15 cellular contexts compared by ENCODE assay signal in the genomic region with DNA sequence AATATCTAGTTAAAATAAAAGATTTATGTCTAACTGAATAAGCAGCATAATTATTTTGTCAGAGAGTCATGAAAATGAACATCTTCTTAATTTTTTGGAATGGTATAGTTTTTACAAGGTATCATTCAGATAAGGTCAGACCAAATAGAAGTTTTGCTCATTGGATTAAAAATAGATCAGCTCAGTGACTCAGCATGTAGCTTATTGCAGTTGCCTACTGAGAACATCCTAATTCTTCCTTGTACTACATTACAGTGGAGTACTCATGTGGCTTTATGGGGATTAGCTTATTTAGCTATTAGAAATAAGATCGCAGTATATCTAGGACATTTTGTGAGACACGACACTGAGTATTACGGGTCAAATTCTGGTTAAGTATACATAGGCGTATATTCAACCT. TPM values are rescaled to one million over a fixed set of nuclear protein-coding genes. Genes with fewer than 3 reads are reported as not detected.
DNase-seq lines count a peak whose midpoint lies in the region; ATAC-seq and TF ChIP-seq lines count a peak whose summit lies in the region.
"Had no signal": no experiment of that assay in that cellular context is flagged by ENCODE, and none has a peak within 500 bp of the region (broad histone marks: within the 10 kb centered on the region; RNA-seq: fewer than 3 reads in every experiment).

No MANE protein-coding gene starts in this region.

- DNase-seq in GM23338 (ENCODE audit: low spot score) = no peak
- peak; percentile 59 for DNase-seq in NCI-H460 (ENCODE audit: extremely low read depth, low read depth)
- peak; percentile 32 for DNase-seq in epithelial cell of esophagus (ENCODE audit: low read depth)
- peak; percentile 38 for DNase-seq in renal cortical epithelial cell (ENCODE audit: low read depth)
- DNase-seq in activated CD8-positive, alpha-beta memory T cell treated with anti-CD3 and anti-CD28 coated beads for 24 hours = no peak
- no peak for DNase-seq in osteocyte (ENCODE audit: extremely low spot score, unreplicated experiment)
- DNase-seq in NCI-H1105 (lab: John Stamatoyannopoulos, UW) = no peak
- DNase-seq: activated T-cell treated with anti-CD3 and anti-CD28 coated beads, Interleukin-2, amount 50 U/mL, for 48 hours; DND-41; Karpas-422; NCI-H69; retina; T-helper 9 cell; trophoblast cell had no signal

- H2AFZ ChIP-seq in GM23338 = no peak overlapping the region

- H3K4me3 Mint-ChIP-seq in GM23338 (no peak overlapping the region), osteocyte (ENCODE audit: unreplicated experiment) (no peak overlapping the region)
- H3K4me3 Mint-ChIP-seq: memory B cell had no signal

- H3K27me3 Mint-ChIP-seq in GM23338 (ENCODE audit: insufficient read depth, low read depth, poor library complexity) (peaks cover 6% of the 10 kb centered on the region), osteocyte (ENCODE audit: unreplicated experiment) (no peaks in the 10 kb centered on the region)

- no peaks in the 10 kb centered on the region for H3K27me3 ChIP-seq in GM23338 (ENCODE audit: insufficient read depth)

- no peak for ATAC-seq in GM23338

- H3K4me1 Mint-ChIP-seq in GM23338 (peaks cover 47% of the 10 kb centered on the region), osteocyte (ENCODE audit: unreplicated experiment) (peaks cover 4% of the 10 kb centered on the region)
- H3K4me1 Mint-ChIP-seq: memory B cell had no signal

- H3K36me3 Mint-ChIP-seq in GM23338 (ENCODE audit: low read depth) (peaks cover 38% of the 10 kb centered on the region), osteocyte (ENCODE audit: unreplicated experiment) (no peaks in the 10 kb centered on the region)

- TF ChIP-seq CTCF in GM23338 (conservative IDR thresholded peaks at IDR 0.05; ENCODE audit: low read depth in 2 of 2) (no peak), epithelial cell of esophagus (IDR thresholded peaks at IDR 0.05; ENCODE audit: insufficient read depth, low read depth, low read length, missing control alignments) (no peak), osteocyte (IDR thresholded peaks at IDR 0.05) (no peak)

- H3K4me2 ChIP-seq in GM23338 = peak overlapping the region; percentile 7; the same call in 1 of the 2 replicates

- peak overlapping the region; percentile 88 for H3K27ac ChIP-seq in GM23338 (ENCODE audit: low read depth)

- H3K79me2 ChIP-seq in GM23338 (replicated peaks; ENCODE audit: insufficient read depth) = no peaks in the 10 kb centered on the region

- H3K4me1 ChIP-seq in GM23338 (ENCODE audit: insufficient read depth) = peaks cover 26% of the 10 kb centered on the region; the same call in 1 of the 2 replicates

- H3K27ac Mint-ChIP-seq in GM23338 (no peak overlapping the region), osteocyte (ENCODE audit: unreplicated experiment) (no peak overlapping the region)
- H3K27ac Mint-ChIP-seq: memory B cell had no signal

- H3F3A ChIP-seq in GM23338 (replicated peaks; ENCODE audit: low read depth) = no peaks in the 10 kb centered on the region

- H3K4me3 ChIP-seq in GM23338 = no peak overlapping the region
- H3K4me3 ChIP-seq in epithelial cell of esophagus (ENCODE audit: low read length) = no peak overlapping the region

- no peaks in the 10 kb centered on the region for H4K20me1 ChIP-seq in GM23338 (replicated peaks; ENCODE audit: insufficient read depth)

- no peaks in the 10 kb centered on the region for H3K36me3 ChIP-seq in GM23338 (ENCODE audit: insufficient read depth)

- H3K9me3 Mint-ChIP-seq in GM23338 (peaks cover 44% of the 10 kb centered on the region), osteocyte (ENCODE audit: unreplicated experiment) (no peaks in the 10 kb centered on the region)

- no peaks in the 10 kb centered on the region for H3K9me2 ChIP-seq in GM23338 (ENCODE audit: insufficient read depth)

TF ChIP-seq in GM23338, 12 proteins besides CTCF, POLR2A, EP300 and RAD21 (continues in another document):
- TF ChIP-seq JUNB (IDR thresholded peaks at IDR 0.05; ENCODE audit: unreplicated experiment) = no peak
- TF ChIP-seq EZH2phosphoT487 (IDR thresholded peaks at IDR 0.05; ENCODE audit: unreplicated experiment) = no peak
- TF ChIP-seq NANOG (IDR thresholded peaks at IDR 0.05; ENCODE audit: borderline replicate concordance) = no peak
- TF ChIP-seq ZNF462 (CRISPR knock-in tag; IDR thresholded peaks at IDR 0.05) = no peak
- TF ChIP-seq POLR2AphosphoS5 (IDR thresholded peaks at IDR 0.05; ENCODE audit: low read depth) = no peak
- no peak for TF ChIP-seq EZH2 (IDR thresholded peaks at IDR 0.05; ENCODE audit: low read depth, unreplicated experiment)
- TF ChIP-seq ETS1 (IDR thresholded peaks at IDR 0.05) = no peak
- no peak for TF ChIP-seq ZNF114 (CRISPR knock-in tag; IDR thresholded peaks at IDR 0.05)
- no peak for TF ChIP-seq STAT1 (IDR thresholded peaks at IDR 0.05; ENCODE audit: unreplicated experiment)
- TF ChIP-seq CREB1 (CRISPR knock-in tag; IDR thresholded peaks at IDR 0.05; ENCODE audit: low read depth) = no peak

RNA-seq across cellular contexts. Expression of gene PPM1B, which starts 38.2 kb away (rescaled TPM):
- total RNA-seq in GM23338 (2014; rRNA removed; shearing (Covaris generic)) = 134 and 137 TPM in 2 replicates
- 93.1 and 112 TPM in 2 replicates for polyA plus RNA-seq in GM23338 (2016; fragmentation: Nextera tagmentation; extraction: Ambion mirVana)
- 12.3 and 18.1 TPM in 2 replicates for total RNA-seq in NCI-H460 (2014; rRNA removed; shearing (Covaris generic))
- polyA plus RNA-seq in NCI-H460 (2014; cell fraction: nucleus; rRNA removed) = 12.6 and 16.4 TPM in 2 replicates
- 38.0 and 78.3 TPM in 2 replicates for total RNA-seq in renal cortical epithelial cell
- 36.2 and 39.6 TPM in 2 replicates for total RNA-seq in osteocyte

Comparison
In these comparisons a context has a peak if more than half of its experiments do, and no peak if none do; other contexts are left out.
1. DNase-seq: peak in NCI-H460 (single experiment), epithelial cell of esophagus (single experiment) and renal cortical epithelial cell (single experiment); none in GM23338 (single experiment), activated CD8-positive, alpha-beta memory T cell treated with anti-CD3 and anti-CD28 coated beads for 24 hours (single experiment), osteocyte (single experiment) and NCI-H1105 (single experiment).